8 cellular contexts compared by ENCODE assay signal in genomic region chr2:1886405-1886992, GRCh38.
DNase-seq lines count a peak whose midpoint lies in the region; ATAC-seq and TF ChIP-seq lines count a peak whose summit lies in the region.

No MANE protein-coding gene starts in this region.

- H3K27ac Mint-ChIP-seq in H9: no peak overlapping the region

- no peak overlapping the region for H4K5ac ChIP-seq in H9 (ENCODE audit: insufficient read length, low read depth, low read length)

- H2BK15ac ChIP-seq in H9 (ENCODE audit: low read depth, low read length): no peak overlapping the region

- H2AK5ac ChIP-seq in H9 (ENCODE audit: insufficient read length, low read length): no peak overlapping the region

- H3T11ph ChIP-seq in H9 (ENCODE audit: low read length): no peak overlapping the region

- H3K56ac ChIP-seq in H9 (ENCODE audit: insufficient read length, low read depth, low read length): no peak overlapping the region

- H3K9ac ChIP-seq in H9 (ENCODE audit: extremely low read depth, insufficient read length, low read length): no peak overlapping the region

- peaks cover 10 to 15% of the 10 kb centered on the region in 2 experiments for H3K4me1 Mint-ChIP-seq in H9

- H2BK5ac ChIP-seq in H9 (ENCODE audit: insufficient read length, low read length): no peak overlapping the region

- no peak for TF ChIP-seq POLR2A in body of pancreas (IDR thresholded peaks at IDR 0.05)

- peak; percentile 60 for TF ChIP-seq CTCF in DOHH2 (IDR thresholded peaks at IDR 0.05; ENCODE audit: low read depth, low read length, poor library complexity, severe bottlenecking)
- peak; percentile 93 for TF ChIP-seq CTCF in H9 (conservative IDR thresholded peaks at IDR 0.05)
- peak; percentile 28 to 82 (median 64) for TF ChIP-seq CTCF in body of pancreas (IDR thresholded peaks at IDR 0.05)

- no peak overlapping the region for H3K27ac ChIP-seq in DOHH2 (ENCODE audit: low read depth, low read length)
- H3K27ac ChIP-seq in H9 (ENCODE audit: insufficient read length, low read depth, low read length): no peak overlapping the region
- no peak overlapping the region for H3K27ac ChIP-seq in body of pancreas

- H2BK120ac ChIP-seq in H9 (ENCODE audit: low read depth, low read length, poor library complexity, severe bottlenecking): no peak overlapping the region

- no peak overlapping the region for H3K4me3 Mint-ChIP-seq in H9

- no peaks in the 10 kb centered on the region for H3K23me2 ChIP-seq in H9 (ENCODE audit: insufficient read length, low read depth, low read length, poor library complexity, severe bottlenecking)

- no peaks in the 10 kb centered on the region for H3K9me2 ChIP-seq in DOHH2 (replicated peaks; ENCODE audit: control insufficient read depth, low read length)

- H3K9me3 ChIP-seq in DOHH2 (ENCODE audit: control insufficient read depth, insufficient read depth, low read length) (no peaks in the 10 kb centered on the region), H9 (ENCODE audit: control insufficient read depth, low read depth, low read length) (no peaks in the 10 kb centered on the region), body of pancreas (no peaks in the 10 kb centered on the region)

- no peak overlapping the region for H3K23ac ChIP-seq in H9 (ENCODE audit: insufficient read length, low read depth, low read length)

- no peaks in the 10 kb centered on the region for H3K79me1 ChIP-seq in H9 (ENCODE audit: insufficient read depth, low read depth, low read length, poor library complexity, severe bottlenecking)

- no peak overlapping the region for H3K18ac ChIP-seq in H9 (ENCODE audit: insufficient read length, low read depth, low read length)

- peaks cover 9% of the 10 kb centered on the region for H3K27me3 Mint-ChIP-seq in H9 (ENCODE audit: low read depth)

- DNase-seq in H9 (peak; percentile 76), RPMI7951 (ENCODE audit: low read depth) (peak; percentile 69), body of pancreas (peak; percentile 77 to 89 (median 80)), iris pigment epithelial cell (ENCODE audit: low read depth) (peak; percentile 77), cerebellar nuclear complex (lab: John Stamatoyannopoulos, UW) (no peak)
- DNase-seq in stimulated activated CD4-positive, alpha-beta T cell treated with anti-CD3 and anti-CD28 coated beads, Interleukin-4, amount 100 ng/mL, for 1 hour: peak; percentile 43

- intact Hi-C loops in body of pancreas (cut with DNase I): no loop called here

- no peaks in the 10 kb centered on the region for H3K27me3 ChIP-seq in DOHH2 (ENCODE audit: control insufficient read depth, low read length)
- no peaks in the 10 kb centered on the region for H3K27me3 ChIP-seq in H9 (ENCODE audit: insufficient read depth, low read length)
- H3K27me3 ChIP-seq in body of pancreas: no peaks in the 10 kb centered on the region

- H4K91ac ChIP-seq in H9 (ENCODE audit: insufficient read length, low read depth, low read length): no peak overlapping the region

- ATAC-seq in body of pancreas (peak; percentile 71), HG02840 (IDR thresholded peaks at IDR 0.05; ENCODE audit: low FRiP score, unreplicated experiment) (no peak)

- H4K8ac ChIP-seq in H9 (replicated peaks; ENCODE audit: insufficient read length, low read depth, low read length): no peak overlapping the region

- no peaks in the 10 kb centered on the region for H3K36me3 Mint-ChIP-seq in H9 (ENCODE audit: insufficient read depth in 1 of 3, low read depth in 3 of 3)

- H3K36me3 ChIP-seq in DOHH2 (ENCODE audit: control insufficient read depth, low read length) (no peaks in the 10 kb centered on the region), body of pancreas (replicated peaks in 1 of 2; ENCODE audit: insufficient read depth in 1 of 2, low read depth in 2 of 2) (no peaks in the 10 kb centered on the region)

- no peak overlapping the region for H2AFZ ChIP-seq in H9 (ENCODE audit: low read length)

- no peak overlapping the region for H3K14ac ChIP-seq in H9 (ENCODE audit: insufficient read depth, low read length)

- no peak overlapping the region for H3K4ac ChIP-seq in H9 (ENCODE audit: low read depth, low read length)

- no peaks in the 10 kb centered on the region for H3K4me1 ChIP-seq in DOHH2 (ENCODE audit: control insufficient read depth, low read length)
- H3K4me1 ChIP-seq in H9 (ENCODE audit: insufficient read depth, low read length): no peaks in the 10 kb centered on the region
- no peaks in the 10 kb centered on the region for H3K4me1 ChIP-seq in body of pancreas

- no CpG with 5 or more reads among the region's 10 CpGs for WGBS in H9 (ENCODE audit: extremely low coverage, insufficient read length, low lambda C conversion rate)
- WGBS in body of pancreas, 2 donors: 13 to 15% methylated on average over 10 of the region's 10 CpGs

- H3K79me2 ChIP-seq in DOHH2 (ENCODE audit: control insufficient read depth, low read length) (no peaks in the 10 kb centered on the region), H9 (ENCODE audit: insufficient read depth, low read length) (no peaks in the 10 kb centered on the region)

- no peaks in the 10 kb centered on the region; a peak in 1 of 5 replicates for H3K9me3 Mint-ChIP-seq in H9

- H3K4me3 ChIP-seq in DOHH2 (ENCODE audit: low read length) (no peak overlapping the region), body of pancreas (no peak overlapping the region)

- no peak overlapping the region for H2BK12ac ChIP-seq in H9 (ENCODE audit: insufficient read length, low read depth, low read length)

- H3K4me2 ChIP-seq in DOHH2 (ENCODE audit: low read length): no peak overlapping the region
- H3K4me2 ChIP-seq in H9 (ENCODE audit: insufficient read depth, insufficient read length, low read length): no peak overlapping the region

- H4K20me1 ChIP-seq in DOHH2 (ENCODE audit: control insufficient read depth, insufficient read depth, low read depth, low read length): no peaks in the 10 kb centered on the region
- no peaks in the 10 kb centered on the region for H4K20me1 ChIP-seq in H9 (ENCODE audit: control insufficient read depth, insufficient read depth, insufficient read length)

- H3F3A ChIP-seq in DOHH2 (ENCODE audit: control insufficient read depth, insufficient read depth): no peaks in the 10 kb centered on the region

- no peak overlapping the region for H2BK20ac ChIP-seq in H9 (ENCODE audit: low read depth, low read length, poor library complexity, severe bottlenecking)

Comparison
In these comparisons a context has a peak if more than half of its experiments do, and no peak if none do; other contexts are left out.
1. DNase-seq: peak in H9 (single experiment), RPMI7951 (single experiment), body of pancreas (4 of 4), iris pigment epithelial cell (single experiment) and stimulated activated CD4-positive, alpha-beta T cell treated with anti-CD3 and anti-CD28 coated beads, Interleukin-4, amount 100 ng/mL, for 1 hour (single experiment); none in cerebellar nuclear complex (0 of 2).
2. Peak in every context shown above with its lines, with median percentiles within 50 percentile points of each other: CTCF ChIP-seq.